ENCODE assay signal across 15 cellular contexts in genomic region chr19:5955638-5955935, GRCh38. TPM values are rescaled to one million over a fixed set of nuclear protein-coding genes. Genes with fewer than 3 reads are reported as not detected.
DNase-seq lines count a peak whose midpoint lies in the region; ATAC-seq, FAIRE-seq and TF ChIP-seq lines count a peak whose summit lies in the region.
"Had no signal": no experiment of that assay in that cellular context is flagged by ENCODE, and none has a peak within 500 bp of the region (broad histone marks: within the 10 kb centered on the region; RNA-seq: fewer than 3 reads in every experiment).

No MANE protein-coding gene starts in this region.

- no peaks in the 10 kb centered on the region for H3K27me3 ChIP-seq in GM23338 (ENCODE audit: insufficient read depth)
- H3K27me3 ChIP-seq in K562 (ENCODE audit: control insufficient read depth in 2 of 2, insufficient read depth in 2 of 2, low read length in 2 of 2) = no peaks in the 10 kb centered on the region
- H3K27me3 ChIP-seq in neuronal stem cell (ENCODE audit: control insufficient read depth in 3 of 3, insufficient read depth in 3 of 3, low read depth in 1 of 3, low read length in 3 of 3) = no peaks in the 10 kb centered on the region
- H3K27me3 ChIP-seq: left lung had no signal

- H3K9ac ChIP-seq in K562 (ENCODE audit: insufficient read depth in 1 of 2, low read depth in 2 of 2, low read length in 2 of 2) (peak overlapping the region in 1 of 2 experiments; percentile 36; a peak in 1 of 4 replicates), neuronal stem cell (ENCODE audit: low read depth, low read length, poor library complexity) (no peak overlapping the region)

- TF ChIP-seq EP300 in K562 (IDR thresholded peaks at IDR 0.05; ENCODE audit: low read length) = no peak

- H3K36me3 Mint-ChIP-seq in activated CD4-positive, alpha-beta T cell treated with anti-CD3 and anti-CD28 coated beads, Interleukin-2, amount 10 ng/mL, durations not matched to agents 7 days and 5 days (ENCODE audit: low read depth) = peaks cover 27% of the 10 kb centered on the region
- H3K36me3 Mint-ChIP-seq in GM23338 (ENCODE audit: low read depth) (peaks cover 3% of the 10 kb centered on the region; the same call in 2 of the 3 replicates), osteocyte (ENCODE audit: unreplicated experiment) (peaks cover 3% of the 10 kb centered on the region)

- peaks cover 18% of the 10 kb centered on the region for H3K79me1 ChIP-seq in neuronal stem cell (ENCODE audit: low read depth, low read length)

- FAIRE-seq in K562 (lab: Jason Lieb, UNC) = no peak

- H3K27ac Mint-ChIP-seq in activated CD4-positive, alpha-beta T cell treated with anti-CD3 and anti-CD28 coated beads, Interleukin-2, amount 10 ng/mL, durations not matched to agents 7 days and 5 days = peak overlapping the region; percentile 62
- H3K27ac Mint-ChIP-seq in GM23338 = no peak overlapping the region
- H3K27ac Mint-ChIP-seq in osteocyte (ENCODE audit: unreplicated experiment) = peak overlapping the region; percentile 87

- no peak overlapping the region for H3K23ac ChIP-seq in neuronal stem cell (ENCODE audit: low read depth, low read length, poor library complexity)

- no peaks in the 10 kb centered on the region for H3K9me2 ChIP-seq in GM23338 (ENCODE audit: insufficient read depth)

- no peak overlapping the region for H2BK12ac ChIP-seq in neuronal stem cell (ENCODE audit: low read length)

- no peak for ATAC-seq in GM23338
- ATAC-seq in K562 = no peak
- ATAC-seq in HG03196 (IDR thresholded peaks at IDR 0.05; ENCODE audit: unreplicated experiment) = no peak

- H3K4me2 ChIP-seq in GM23338 (peak overlapping the region; percentile 43; the same call in 1 of the 2 replicates), K562 (ENCODE audit: insufficient read depth, low read length) (no peak overlapping the region; the same call in 1 of the 2 replicates), neuronal stem cell (ENCODE audit: insufficient read depth, low read length, poor library complexity, severe bottlenecking) (no peak overlapping the region)

- H3K14ac ChIP-seq in neuronal stem cell (ENCODE audit: low read length) = no peak overlapping the region

- WGBS in K562 (ENCODE audit: insufficient coverage, low coverage, missing lambda C conversion rate) = 57% methylated on average over 3 of the region's 3 CpGs
- WGBS in neuronal stem cell (ENCODE audit: extremely low coverage in 2 of 2, insufficient read length in 2 of 2, insufficient replicate concordance in 1 of 2), 2 donors = no CpG with 5 or more reads among the region's 3 CpGs

- no TSS peak for BruUV-seq in K562 (replicated peaks; lab: Mats Ljungman, UMichigan)

- DNase-seq in activated CD4-positive, alpha-beta T cell treated with anti-CD3 and anti-CD28 coated beads, Interleukin-2, amount 10 ng/mL, durations not matched to agents 7 days and 5 days = no peak
- no peak for DNase-seq in activated CD4-positive, alpha-beta T cell treated with anti-CD3 and anti-CD28 coated beads for 4 hours
- DNase-seq in GM23338 (ENCODE audit: low spot score) = no peak
- DNase-seq in K562 (ENCODE audit: extremely low read depth in 1 of 4, low spot score in 3 of 4) = no peak
- no peak for DNase-seq in osteocyte (ENCODE audit: extremely low spot score, unreplicated experiment)
- no peak for DNase-seq in neuronal stem cell (ENCODE audit: low spot score)
- no peak for DNase-seq in activated CD8-positive, alpha-beta memory T cell treated with anti-CD3 and anti-CD28 coated beads, Interleukin-2, amount 50 U/mL, for 4 hours
- DNase-seq: activated CD4-positive, alpha-beta T cell treated with anti-CD3 and anti-CD28 coated beads, Interleukin-2, amount 50 U/mL, for 1 hour; AML-193; effector CD4-positive, alpha-beta T cell; head of caudate nucleus; KBM-7; left lung; occipital lobe had no signal

- peaks cover 87% of the 10 kb centered on the region for H3K4me1 Mint-ChIP-seq in activated CD4-positive, alpha-beta T cell treated with anti-CD3 and anti-CD28 coated beads, Interleukin-2, amount 10 ng/mL, durations not matched to agents 7 days and 5 days
- peaks cover 91% of the 10 kb centered on the region for H3K4me1 Mint-ChIP-seq in GM23338
- H3K4me1 Mint-ChIP-seq in osteocyte (ENCODE audit: unreplicated experiment) = peaks cover 76% of the 10 kb centered on the region

- peaks cover 5% of the 10 kb centered on the region for H3K9me3 Mint-ChIP-seq in activated CD4-positive, alpha-beta T cell treated with anti-CD3 and anti-CD28 coated beads, Interleukin-2, amount 10 ng/mL, durations not matched to agents 7 days and 5 days
- H3K9me3 Mint-ChIP-seq in GM23338 (no peaks in the 10 kb centered on the region), osteocyte (ENCODE audit: unreplicated experiment) (no peaks in the 10 kb centered on the region)

- H3K9me3 ChIP-seq in K562 (replicated peaks; ENCODE audit: control insufficient read depth, insufficient read depth, low read depth, low read length) (no peaks in the 10 kb centered on the region), neuronal stem cell (replicated peaks in 1 of 2; ENCODE audit: control insufficient read depth in 2 of 2, insufficient read depth in 1 of 2, low read depth in 1 of 2, low read length in 2 of 2) (no peaks in the 10 kb centered on the region)
- H3K9me3 ChIP-seq: left lung had no signal

- no peak for TF ChIP-seq POLR2A in K562 (conservative IDR thresholded peaks at IDR 0.05)

- H3K9me1 ChIP-seq in K562 (ENCODE audit: control insufficient read depth, insufficient read depth, low read length) = peaks cover 4% of the 10 kb centered on the region

- peaks cover 63% of the 10 kb centered on the region for H4K20me1 ChIP-seq in GM23338 (replicated peaks; ENCODE audit: insufficient read depth)
- peaks cover 42% of the 10 kb centered on the region for H4K20me1 ChIP-seq in K562 (replicated peaks; ENCODE audit: control insufficient read depth, insufficient read depth, low read length)

- H2AK5ac ChIP-seq in neuronal stem cell (ENCODE audit: low read depth, low read length) = no peak overlapping the region

- H3K4me1 ChIP-seq in GM23338 (ENCODE audit: insufficient read depth) (peaks cover 82% of the 10 kb centered on the region), K562 (replicated peaks in 1 of 2; ENCODE audit: control insufficient read depth in 2 of 2, insufficient read depth in 2 of 2, low read length in 2 of 2) (peaks cover 46 to 47% of the 10 kb centered on the region in 2 experiments), neuronal stem cell (ENCODE audit: control insufficient read depth in 2 of 2, insufficient read depth in 1 of 2, low read depth in 1 of 2, low read length in 2 of 2) (peaks cover 38 to 54% of the 10 kb centered on the region in 2 donors)

- intact Hi-C loops in K562 (cut with micrococcal nuclease) = no loop called here

- no peak for TF ChIP-seq RAD21 in K562 (CRISPR knock-in tag; conservative IDR thresholded peaks at IDR 0.05 in 1 of 2, IDR thresholded peaks at IDR 0.05 in 1 of 2)

- no peak overlapping the region for H2BK15ac ChIP-seq in neuronal stem cell (ENCODE audit: low read length)

- H4K8ac ChIP-seq in neuronal stem cell (ENCODE audit: low read depth, low read length) = no peak overlapping the region

- H3K36me3 ChIP-seq in GM23338 (ENCODE audit: insufficient read depth) = peaks cover 1% of the 10 kb centered on the region; the same call in 1 of the 2 replicates
- H3K36me3 ChIP-seq in K562 (ENCODE audit: control insufficient read depth, insufficient read depth, low read length) = peaks cover 32% of the 10 kb centered on the region
- peaks cover 0 to 20% of the 10 kb centered on the region in 2 donors for H3K36me3 ChIP-seq in neuronal stem cell (replicated peaks in 1 of 2; ENCODE audit: control insufficient read depth in 2 of 2, insufficient read depth in 2 of 2, low read length in 2 of 2)

- H2AFZ ChIP-seq in GM23338 (no peak overlapping the region), K562 (ENCODE audit: low read depth, low read length) (no peak overlapping the region), neuronal stem cell (ENCODE audit: low read length) (no peak overlapping the region)

- CTCF ChIA-PET in activated CD4-positive, alpha-beta T cell treated with anti-CD3 and anti-CD28 coated beads, Interleukin-2, amount 10 ng/mL, durations not matched to agents 7 days and 5 days (lab: Charles Lee) = interaction anchor here (3.4 kb wide), 1 partner anchor 13 kb away, joined by 17 read pairs; no protein-coding TSS in a partner anchor
- CTCF ChIA-PET in K562 (lab: Yijun Ruan, JAX; ENCODE audit: low intra/inter-chr PET ratio) = no interaction called here

- H4K91ac ChIP-seq in neuronal stem cell (ENCODE audit: low read depth, low read length, poor library complexity) = no peak overlapping the region

- no peaks in the 10 kb centered on the region for H3K27me3 Mint-ChIP-seq in activated CD4-positive, alpha-beta T cell treated with anti-CD3 and anti-CD28 coated beads, Interleukin-2, amount 10 ng/mL, durations not matched to agents 7 days and 5 days
- H3K27me3 Mint-ChIP-seq in GM23338 (ENCODE audit: insufficient read depth, low read depth, poor library complexity) (peaks cover 25% of the 10 kb centered on the region), osteocyte (ENCODE audit: unreplicated experiment) (no peaks in the 10 kb centered on the region)

- H3F3A ChIP-seq in GM23338 (replicated peaks; ENCODE audit: low read depth) = peaks cover 6% of the 10 kb centered on the region; the same call in 1 of the 2 replicates

- H3K79me2 ChIP-seq in GM23338 (replicated peaks; ENCODE audit: insufficient read depth) (peaks cover 97% of the 10 kb centered on the region), K562 (ENCODE audit: control insufficient read depth, insufficient read depth, low read length) (peaks cover 99% of the 10 kb centered on the region)

- TF ChIP-seq CTCF in GM23338 (conservative IDR thresholded peaks at IDR 0.05; ENCODE audit: low read depth in 2 of 2) = no peak
- no peak for TF ChIP-seq CTCF in K562 (IDR thresholded peaks at IDR 0.05 in 2 of 3, conservative IDR thresholded peaks at IDR 0.05 in 1 of 3; ENCODE audit: insufficient read depth in 2 of 3, low read depth in 1 of 3, low read length in 3 of 3)
- TF ChIP-seq CTCF in osteocyte (IDR thresholded peaks at IDR 0.05) = no peak

- H3K4me3 Mint-ChIP-seq in activated CD4-positive, alpha-beta T cell treated with anti-CD3 and anti-CD28 coated beads, Interleukin-2, amount 10 ng/mL, durations not matched to agents 7 days and 5 days = no peak overlapping the region
- H3K4me3 Mint-ChIP-seq in GM23338 = no peak overlapping the region
- H3K4me3 Mint-ChIP-seq in osteocyte (ENCODE audit: unreplicated experiment) = no peak overlapping the region

- H3K4me3 ChIP-seq in GM23338 (no peak overlapping the region), K562 (no peak overlapping the region), neuronal stem cell (ENCODE audit: low read length in 2 of 2) (no peak overlapping the region)
- H3K4me3 ChIP-seq: left lung had no signal

- H3K4ac ChIP-seq in neuronal stem cell (ENCODE audit: low read length) = no peak overlapping the region

- peak overlapping the region; percentile 78 for H3K27ac ChIP-seq in GM23338 (ENCODE audit: low read depth)
- H3K27ac ChIP-seq in K562 (ENCODE audit: extremely low read depth, low read depth, low read length) = peak overlapping the region; percentile 2; the same call in 1 of the 3 replicates
- H3K27ac ChIP-seq in neuronal stem cell (replicated peaks; ENCODE audit: low read length) = no peak overlapping the region

- POLR2A ChIA-PET in activated CD4-positive, alpha-beta T cell treated with anti-CD3 and anti-CD28 coated beads, Interleukin-2, amount 10 ng/mL, durations not matched to agents 7 days and 5 days (lab: Charles Lee) = no interaction called here
- POLR2A ChIA-PET in K562 (lab: Yijun Ruan, JAX) = interaction anchor here (1.0 to 4.7 kb wide), 2 partner anchors 9 to 13 kb away, joined by 3 to 41 read pairs; no protein-coding TSS in a partner anchor

- in situ Hi-C loops in K562 (cut with MboI) = no loop called here

- no peak overlapping the region for H2BK5ac ChIP-seq in neuronal stem cell (ENCODE audit: low read length)

- H2BK120ac ChIP-seq in neuronal stem cell (ENCODE audit: low read depth, low read length) = no peak overlapping the region

- no peak overlapping the region for H3K18ac ChIP-seq in neuronal stem cell (ENCODE audit: low read length)

RNA-seq across cellular contexts. Expression of gene RANBP3, which starts 22.4 kb away (rescaled TPM):
- total RNA-seq in activated CD4-positive, alpha-beta T cell treated with anti-CD3 and anti-CD28 coated beads, Interleukin-2, amount 10 ng/mL, durations not matched to agents 7 days and 5 days = 10 to 100 TPM; 97.4 to 98.0 TPM
- 98.3 and 105 TPM in 2 replicates for total RNA-seq in GM23338 (2014; rRNA removed; shearing (Covaris generic))
- polyA plus RNA-seq in GM23338 (2016; fragmentation: Nextera tagmentation; extraction: Ambion mirVana) (40.2 and 41.2 TPM in 2 replicates), K562 (2011; rRNA removed) (46.6 and 57.6 TPM in 2 replicates), K562 (2014; fragmentation: Illumina TruSeq; extraction: Trizol) (68.9 and 81.9 TPM in 2 replicates), K562 (2014; fragmentation: Nextera tagmentation; extraction: Ambion mirVana) (1 to 10 TPM in 1 of 2 experiments, under 1 TPM in 1; 0.90 to 1.8 TPM), K562 (2014; rRNA removed) (84.7 and 95.1 TPM in 2 replicates)
- total RNA-seq in K562 (2011; cell fraction: chromatin; rRNA removed; ENCODE audit: low replicate concordance) = 101 and 160 TPM in 2 replicates
- total RNA-seq in K562 (2011; cell fraction: nucleolus; rRNA removed) = 112 and 117 TPM in 2 replicates
- total RNA-seq in K562 (2011; cell fraction: nucleoplasm; rRNA removed) = 92.0 and 98.2 TPM in 2 replicates
- total RNA-seq in K562 (2014; rRNA removed) (63.2 and 82.2 TPM in 2 replicates), K562 (2014; rRNA removed; fragmentation: Illumina TruSeq; extraction: Trizol) (42.0 and 48.5 TPM in 2 replicates), K562 (2015; rRNA removed; fragmentation: Illumina TruSeq; extraction: Trizol) (54.4 and 66.7 TPM in 2 replicates), K562 (2021) (63.1 and 70.3 TPM in 2 replicates), osteocyte (74.9 and 81.9 TPM in 2 replicates)
- polyA plus RNA-seq in K562 (2011; cell fraction: cytosol; rRNA removed) = 70.4 and 122 TPM in 2 replicates
- 84.9 and 193 TPM in 2 replicates for polyA plus RNA-seq in K562 (2011; cell fraction: nucleus; rRNA removed)
- 65.4 and 79.1 TPM in 2 replicates for polyA plus RNA-seq in K562 (2012)
- 29.0 and 45.3 TPM in 2 replicates for polyA minus RNA-seq in K562 (2011; rRNA and poly(A)+ RNA removed)
- polyA minus RNA-seq in K562 (2011; cell fraction: cytosol; rRNA and poly(A)+ RNA removed) = 53.6 and 66.7 TPM in 2 replicates
- polyA minus RNA-seq in K562 (2011; cell fraction: nucleus; rRNA and poly(A)+ RNA removed) = 32.7 and 38.9 TPM in 2 replicates
- polyA plus RNA-seq in neuronal stem cell (2013, experiment 1 of 2) = 112 TPM
- polyA plus RNA-seq in neuronal stem cell (2013, experiment 2 of 2) = 111 TPM

RNA-seq across cellular contexts. Expression of gene CAPS, which starts 41.5 kb away (rescaled TPM):
- 10 to 100 TPM; 17.2 to 21.0 TPM for total RNA-seq in activated CD4-positive, alpha-beta T cell treated with anti-CD3 and anti-CD28 coated beads, Interleukin-2, amount 10 ng/mL, durations not matched to agents 7 days and 5 days
- total RNA-seq in GM23338 (2014; rRNA removed; shearing (Covaris generic)) = 0.74 and 3.2 TPM in 2 replicates
- polyA plus RNA-seq in GM23338 (2016; fragmentation: Nextera tagmentation; extraction: Ambion mirVana) (1.5 and 2.5 TPM in 2 replicates), K562 (2011; rRNA removed) (1.0 and 2.4 TPM in 2 replicates), K562 (2014; fragmentation: Illumina TruSeq; extraction: Trizol) (0.59 and 1.0 TPM in 2 replicates), K562 (2014; fragmentation: Nextera tagmentation; extraction: Ambion mirVana) (under 1 TPM; 0.15 TPM), K562 (2014; rRNA removed) (2.7 and 3.1 TPM in 2 replicates)
- total RNA-seq in K562 (2011; cell fraction: chromatin; rRNA removed; ENCODE audit: low replicate concordance) = 3.5 and 9.3 TPM in 2 replicates
- total RNA-seq in K562 (2011; cell fraction: nucleolus; rRNA removed) = 6.8 and 8.0 TPM in 2 replicates
- 3.4 and 3.8 TPM in 2 replicates for total RNA-seq in K562 (2011; cell fraction: nucleoplasm; rRNA removed)
- total RNA-seq in K562 (2014; rRNA removed) (2.4 and 4.0 TPM in 2 replicates), K562 (2014; rRNA removed; fragmentation: Illumina TruSeq; extraction: Trizol) (0.61 and 0.62 TPM in 2 replicates), K562 (2015; rRNA removed; fragmentation: Illumina TruSeq; extraction: Trizol) (0.91 and 1.7 TPM in 2 replicates), K562 (2021) (1.7 and 2.2 TPM in 2 replicates), osteocyte (14.4 and 15.6 TPM in 2 replicates)
- polyA plus RNA-seq in K562 (2011; cell fraction: cytosol; rRNA removed) = 2.7 and 2.8 TPM in 2 replicates
- 5.7 and 7.4 TPM in 2 replicates for polyA plus RNA-seq in K562 (2011; cell fraction: nucleus; rRNA removed)
- 1.5 and 4.5 TPM in 2 replicates for polyA plus RNA-seq in K562 (2012)
- polyA minus RNA-seq in K562 (2011; rRNA and poly(A)+ RNA removed) = 0.42 and 0.54 TPM in 2 replicates
- polyA minus RNA-seq in K562 (2011; cell fraction: cytosol; rRNA and poly(A)+ RNA removed) = 1.1 and 1.4 TPM in 2 replicates
- 1.00 and 1.8 TPM in 2 replicates for polyA minus RNA-seq in K562 (2011; cell fraction: nucleus; rRNA and poly(A)+ RNA removed)
- 3.0 TPM for polyA plus RNA-seq in neuronal stem cell (2013, experiment 1 of 2)
- 3.0 TPM for polyA plus RNA-seq in neuronal stem cell (2013, experiment 2 of 2)

RNA-seq across cellular contexts. Expression of gene VMAC, which starts 50.9 kb away (rescaled TPM):
- total RNA-seq in activated CD4-positive, alpha-beta T cell treated with anti-CD3 and anti-CD28 coated beads, Interleukin-2, amount 10 ng/mL, durations not matched to agents 7 days and 5 days = 10 to 100 TPM; 11.8 TPM
- total RNA-seq in GM23338 (2014; rRNA removed; shearing (Covaris generic)) = 3.2 and 3.7 TPM in 2 replicates
- polyA plus RNA-seq in GM23338 (2016; fragmentation: Nextera tagmentation; extraction: Ambion mirVana) (0.79 and 0.89 TPM in 2 replicates), K562 (2011; rRNA removed) (1.0 and 1.9 TPM in 2 replicates), K562 (2014; fragmentation: Illumina TruSeq; extraction: Trizol) (0.86 and 1.3 TPM in 2 replicates), K562 (2014; fragmentation: Nextera tagmentation; extraction: Ambion mirVana) (under 1 TPM; 0.03 to 0.06 TPM), K562 (2014; rRNA removed) (1.9 and 3.4 TPM in 2 replicates)
- 3.3 and 9.9 TPM in 2 replicates for total RNA-seq in K562 (2011; cell fraction: chromatin; rRNA removed; ENCODE audit: low replicate concordance)
- total RNA-seq in K562 (2011; cell fraction: nucleolus; rRNA removed) = 7.8 and 8.7 TPM in 2 replicates
- total RNA-seq in K562 (2011; cell fraction: nucleoplasm; rRNA removed) = 5.2 and 5.6 TPM in 2 replicates
- total RNA-seq in K562 (2014; rRNA removed) (1.9 and 3.1 TPM in 2 replicates), K562 (2014; rRNA removed; fragmentation: Illumina TruSeq; extraction: Trizol) (0.89 and 1.1 TPM in 2 replicates), K562 (2015; rRNA removed; fragmentation: Illumina TruSeq; extraction: Trizol) (0.76 and 1.1 TPM in 2 replicates), K562 (2021) (2.1 and 2.3 TPM in 2 replicates), osteocyte (10.0 and 10.7 TPM in 2 replicates)
- 2.2 and 2.7 TPM in 2 replicates for polyA plus RNA-seq in K562 (2011; cell fraction: cytosol; rRNA removed)
- 4.0 and 5.0 TPM in 2 replicates for polyA plus RNA-seq in K562 (2011; cell fraction: nucleus; rRNA removed)
- 1.1 and 2.2 TPM in 2 replicates for polyA plus RNA-seq in K562 (2012)
- polyA minus RNA-seq in K562 (2011; rRNA and poly(A)+ RNA removed) = 0.77 and 0.84 TPM in 2 replicates
- polyA minus RNA-seq in K562 (2011; cell fraction: cytosol; rRNA and poly(A)+ RNA removed) = 0.57 and 0.73 TPM in 2 replicates
- polyA minus RNA-seq in K562 (2011; cell fraction: nucleus; rRNA and poly(A)+ RNA removed) = 1.3 and 1.8 TPM in 2 replicates
- 2.7 TPM for polyA plus RNA-seq in neuronal stem cell (2013, experiment 1 of 2)
- 2.4 TPM for polyA plus RNA-seq in neuronal stem cell (2013, experiment 2 of 2)

RNA-seq across cellular contexts. Expression of gene NDUFA11, which starts 52.0 kb away (rescaled TPM):
- total RNA-seq in activated CD4-positive, alpha-beta T cell treated with anti-CD3 and anti-CD28 coated beads, Interleukin-2, amount 10 ng/mL, durations not matched to agents 7 days and 5 days = 100 to 1,000 TPM; 207 to 233 TPM
- total RNA-seq in GM23338 (2014; rRNA removed; shearing (Covaris generic)) = 171 and 187 TPM in 2 replicates
- polyA plus RNA-seq in GM23338 (2016; fragmentation: Nextera tagmentation; extraction: Ambion mirVana) = 523 and 558 TPM in 2 replicates
- total RNA-seq in K562 (2011; cell fraction: chromatin; rRNA removed; ENCODE audit: low replicate concordance) = 29.3 and 88.6 TPM in 2 replicates
- total RNA-seq in K562 (2011; cell fraction: nucleolus; rRNA removed) = 66.7 and 67.1 TPM in 2 replicates
- 50.4 and 52.5 TPM in 2 replicates for total RNA-seq in K562 (2011; cell fraction: nucleoplasm; rRNA removed)
- total RNA-seq in K562 (2014; rRNA removed) = 367 and 490 TPM in 2 replicates
- 42.7 and 63.3 TPM in 2 replicates for total RNA-seq in K562 (2014; rRNA removed; fragmentation: Illumina TruSeq; extraction: Trizol)
- 268 and 274 TPM in 2 replicates for total RNA-seq in K562 (2015; rRNA removed; fragmentation: Illumina TruSeq; extraction: Trizol)
- total RNA-seq in K562 (2021) = 335 and 348 TPM in 2 replicates
- polyA plus RNA-seq in K562 (2011; rRNA removed) = 84.9 and 133 TPM in 2 replicates
- polyA plus RNA-seq in K562 (2011; cell fraction: cytosol; rRNA removed) = 461 and 1,752 TPM in 2 replicates
- polyA plus RNA-seq in K562 (2011; cell fraction: nucleus; rRNA removed) = 140 and 189 TPM in 2 replicates
- 302 and 461 TPM in 2 replicates for polyA plus RNA-seq in K562 (2012)
- polyA plus RNA-seq in K562 (2014; fragmentation: Illumina TruSeq; extraction: Trizol) = 307 and 475 TPM in 2 replicates
- 100 to 1,000 TPM; 212 to 249 TPM for polyA plus RNA-seq in K562 (2014; fragmentation: Nextera tagmentation; extraction: Ambion mirVana)
- polyA plus RNA-seq in K562 (2014; rRNA removed) = 321 and 486 TPM in 2 replicates
- polyA minus RNA-seq in K562 (2011; rRNA and poly(A)+ RNA removed) = 9.3 and 16.9 TPM in 2 replicates
- polyA minus RNA-seq in K562 (2011; cell fraction: cytosol; rRNA and poly(A)+ RNA removed) = 41.1 and 45.0 TPM in 2 replicates
- polyA minus RNA-seq in K562 (2011; cell fraction: nucleus; rRNA and poly(A)+ RNA removed) = 13.3 and 13.9 TPM in 2 replicates
- 253 and 259 TPM in 2 replicates for total RNA-seq in osteocyte
- 244 TPM for polyA plus RNA-seq in neuronal stem cell (2013, experiment 1 of 2)
- polyA plus RNA-seq in neuronal stem cell (2013, experiment 2 of 2) = 235 TPM
